In the genomic region with DNA sequence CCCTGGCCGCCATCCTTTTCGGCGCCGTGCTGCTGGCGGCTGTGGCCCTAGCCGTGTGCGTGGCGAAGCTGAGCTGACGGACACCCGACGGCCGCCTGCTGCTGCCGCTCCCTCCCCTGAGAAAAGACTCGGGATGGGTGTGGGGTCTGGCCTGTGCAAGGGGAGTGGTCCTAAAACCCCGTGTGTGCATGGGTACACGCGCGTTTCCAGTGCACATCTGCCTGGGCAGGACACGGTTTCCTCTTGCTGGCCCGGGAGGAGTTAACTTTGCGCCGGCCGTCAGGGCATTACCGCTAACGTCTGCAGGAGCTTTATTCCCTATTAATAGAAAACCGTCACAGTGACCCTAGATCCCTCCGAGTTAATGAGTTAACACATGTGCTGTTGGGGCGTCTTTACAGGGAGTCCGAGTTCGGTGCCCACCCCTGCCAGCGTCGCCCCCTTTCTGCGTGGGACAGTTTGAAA, we compare ENCODE assay signal across 11 cellular contexts. TPM values are rescaled to one million over a fixed set of nuclear protein-coding genes. Genes with fewer than 3 reads are reported as not detected.
A peak's percentile ranks its signal among the peaks of the same experiment; 100 is the strongest.
DNase-seq lines count a peak whose midpoint lies in the region; ATAC-seq and TF ChIP-seq lines count a peak whose summit lies in the region.
"Had no signal": no experiment of that assay in that cellular context is flagged by ENCODE, and none has a peak within 500 bp of the region (broad histone marks: within the 10 kb centered on the region; RNA-seq: fewer than 3 reads in every experiment).

No MANE protein-coding gene starts in this region.

- H3K36me3 Mint-ChIP-seq in T-helper 2 cell treated with Interferon-gamma antibody and Interleukin-4, amounts not matched to agents 5 μg/mL and 100 μg/mL, for 36 hours (ENCODE audit: low read depth): peaks cover 4% of the 10 kb centered on the region

- H3K9me3 ChIP-seq in NT2/D1 (ENCODE audit: insufficient read depth, low read length): no peaks in the 10 kb centered on the region
- H3K9me3 ChIP-seq in hepatocyte (ENCODE audit: low read depth): no peaks in the 10 kb centered on the region

- peak overlapping the region; percentile 93 for H3K4me2 ChIP-seq in hepatocyte

- peaks cover 28% of the 10 kb centered on the region for H3K27me3 Mint-ChIP-seq in T-helper 2 cell treated with Interferon-gamma antibody and Interleukin-4, amounts not matched to agents 5 μg/mL and 100 μg/mL, for 36 hours (ENCODE audit: low read depth)

- H3K27ac ChIP-seq in hepatocyte: no peak overlapping the region
- H3K27ac ChIP-seq: SK-N-MC had no signal

- H3K4me1 Mint-ChIP-seq in T-helper 2 cell treated with Interferon-gamma antibody and Interleukin-4, amounts not matched to agents 5 μg/mL and 100 μg/mL, for 36 hours (ENCODE audit: low read depth): peaks cover 21% of the 10 kb centered on the region

- H3K4me1 ChIP-seq in NT2/D1 (ENCODE audit: insufficient read depth, insufficient read length) (peaks cover 5% of the 10 kb centered on the region), hepatocyte (ENCODE audit: insufficient read depth) (peaks cover 17% of the 10 kb centered on the region)

- no peak overlapping the region for H3K27ac Mint-ChIP-seq in T-helper 2 cell treated with Interferon-gamma antibody and Interleukin-4, amounts not matched to agents 5 μg/mL and 100 μg/mL, for 36 hours

- peaks cover 35% of the 10 kb centered on the region for H3K27me3 ChIP-seq in NT2/D1 (ENCODE audit: insufficient read depth, insufficient read length)
- peaks cover 9% of the 10 kb centered on the region for H3K27me3 ChIP-seq in hepatocyte

- peaks cover 29% of the 10 kb centered on the region for H3K79me2 ChIP-seq in hepatocyte

- H4K20me1 ChIP-seq in hepatocyte (ENCODE audit: insufficient read depth, poor library complexity, severe bottlenecking): peaks cover 8% of the 10 kb centered on the region

- intact Hi-C loops in sciatic nerve (cut with DNase I): loop anchor here (10.0 kb wide), 1 partner anchor 1468 kb away; no protein-coding TSS in a partner anchor

- in situ Hi-C loops in G401 (cut with HindIII; ENCODE audit: low sequenced_read_pairs): no loop called here

- no peaks in the 10 kb centered on the region for H3K9me3 Mint-ChIP-seq in T-helper 2 cell treated with Interferon-gamma antibody and Interleukin-4, amounts not matched to agents 5 μg/mL and 100 μg/mL, for 36 hours

- no peaks in the 10 kb centered on the region for H3K9me2 ChIP-seq in hepatocyte (replicated peaks; ENCODE audit: insufficient read depth)

- H3K9ac ChIP-seq in NT2/D1 (ENCODE audit: insufficient read length, low read depth): peak overlapping the region; percentile 64

- H2AFZ ChIP-seq in hepatocyte: no peak overlapping the region

- DNase-seq in T-helper 2 cell treated with Interferon-gamma antibody and Interleukin-4, amounts not matched to agents 5 μg/mL and 100 μg/mL, for 36 hours (ENCODE audit: low spot score): no peak
- DNase-seq in T-helper 2 cell (no peak), NT2/D1 (ENCODE audit: low read depth, low spot score) (no peak), hepatocyte (ENCODE audit: low spot score) (no peak), retina (peak; percentile 40), G401 (ENCODE audit: low spot score) (no peak), NCI-H524 (lab: John Stamatoyannopoulos, UW) (no peak), sciatic nerve (ENCODE audit: low spot score) (no peak)
- DNase-seq: NCI-H510A treated with DMSO at 0.1 percent for 48 hours had no signal

- H3K4me3 Mint-ChIP-seq in T-helper 2 cell treated with Interferon-gamma antibody and Interleukin-4, amounts not matched to agents 5 μg/mL and 100 μg/mL, for 36 hours: peak overlapping the region; percentile 48

- WGBS in hepatocyte (ENCODE audit: low lambda C conversion rate, missing lambda C conversion rate): 26% methylated on average over 33 of the region's 33 CpGs

- H3K4me3 ChIP-seq in NT2/D1 (ENCODE audit: insufficient read length, low read depth) (peak overlapping the region; percentile 50), hepatocyte (no peak overlapping the region)
- H3K4me3 ChIP-seq: SK-N-MC had no signal

- no peak for ATAC-seq in sciatic nerve
- ATAC-seq: HCT116 had no signal

- H3K36me3 ChIP-seq in NT2/D1 (ENCODE audit: insufficient read depth, insufficient read length, low read length): peaks cover 8% of the 10 kb centered on the region
- no peaks in the 10 kb centered on the region for H3K36me3 ChIP-seq in hepatocyte (replicated peaks; ENCODE audit: insufficient read depth, low read depth)

- TF ChIP-seq CTCF in hepatocyte (IDR thresholded peaks at IDR 0.05; ENCODE audit: poor library complexity): no peak

RNA-seq across cellular contexts. Expression of a gene that starts 1.3 kb away (rescaled TPM):
- total RNA-seq in hepatocyte: 3.1 and 4.0 TPM in 2 replicates
- 2.1 and 3.0 TPM in 2 replicates for polyA plus RNA-seq in hepatocyte
- total RNA-seq in G401 (2014; rRNA removed; shearing (Covaris generic)): 5.4 and 7.8 TPM in 2 replicates
- total RNA-seq in sciatic nerve: 0.13 TPM

RNA-seq across cellular contexts. Expression of a gene that starts 1.9 kb away (rescaled TPM):
- total RNA-seq in hepatocyte (30.5 and 32.6 TPM in 2 replicates), sciatic nerve (37.9 TPM)
- 20.9 and 24.3 TPM in 2 replicates for polyA plus RNA-seq in hepatocyte
- total RNA-seq in G401 (2014; rRNA removed; shearing (Covaris generic)): 29.4 and 44.8 TPM in 2 replicates

RNA-seq across cellular contexts. Expression of a gene that starts 14.7 kb away (rescaled TPM):
- 7.6 and 10.2 TPM in 2 replicates for total RNA-seq in hepatocyte
- polyA plus RNA-seq in hepatocyte: 3.8 and 5.6 TPM in 2 replicates
- 7.2 and 11.8 TPM in 2 replicates for total RNA-seq in G401 (2014; rRNA removed; shearing (Covaris generic))
- 5.1 TPM for total RNA-seq in sciatic nerve

RNA-seq across cellular contexts. Expression of a gene that starts 42.6 kb away (rescaled TPM):
- 0.10 and 0.76 TPM in 2 replicates for total RNA-seq in hepatocyte
- 0.62 TPM in 1 of 2 replicates, not detected in the other for polyA plus RNA-seq in hepatocyte
- total RNA-seq in G401 (2014; rRNA removed; shearing (Covaris generic)): 0.27 TPM in 1 of 2 replicates, not detected in the other
- total RNA-seq in sciatic nerve: 0.40 TPM
